10 cellular contexts compared by ENCODE assay signal in the genomic region with DNA sequence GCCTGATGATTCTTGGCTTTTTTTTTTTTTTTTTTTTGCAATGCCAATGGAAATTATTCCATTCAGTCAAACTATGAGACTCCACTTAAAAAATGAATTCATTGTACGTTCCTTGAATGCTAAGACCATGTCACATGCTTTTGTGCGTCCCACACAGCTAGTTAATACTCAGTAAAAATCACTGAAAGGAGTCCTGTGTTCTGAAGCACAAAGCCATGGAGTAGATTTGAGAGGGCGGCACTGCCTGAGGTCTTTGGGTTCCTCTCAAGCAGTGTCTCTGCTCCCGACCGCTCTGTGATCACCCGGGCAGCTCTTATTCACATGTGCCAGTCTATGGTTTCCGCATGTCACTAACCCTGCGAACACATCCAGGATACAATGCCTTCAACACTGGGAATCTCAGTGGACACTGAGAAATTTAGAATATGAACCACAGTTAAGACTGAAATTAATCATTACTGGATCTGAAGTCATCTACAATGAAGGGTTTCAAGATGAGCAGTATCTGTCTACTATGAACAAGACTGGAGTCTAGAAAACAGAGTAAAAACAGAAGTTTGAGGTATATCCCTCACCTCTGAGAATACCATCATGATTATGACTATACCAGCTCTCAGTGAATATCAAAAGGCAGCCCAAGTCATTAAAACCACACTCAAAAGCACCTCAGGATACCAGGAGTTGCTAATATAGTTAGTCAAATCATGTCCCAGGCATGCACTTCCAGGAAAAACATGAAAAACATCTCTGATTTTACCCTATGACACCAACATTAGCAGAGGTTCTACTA.
DNase-seq lines count a peak whose midpoint lies in the region; ATAC-seq and TF ChIP-seq lines count a peak whose summit lies in the region.
"Had no signal": no experiment of that assay in that cellular context is flagged by ENCODE, and none has a peak within 500 bp of the region (broad histone marks: within the 10 kb centered on the region; RNA-seq: fewer than 3 reads in every experiment).

No MANE protein-coding gene starts in this region.

- H3K4me3 Mint-ChIP-seq in activated naive CD8-positive, alpha-beta T cell treated with anti-CD3 and anti-CD28 coated beads for 36 hours: no peak overlapping the region
- H3K4me3 Mint-ChIP-seq: dendritic cell treated with granulocyte-macrophage colony-stimulating factor and Interleukin-4, amounts not matched to agents 40 ng/mL and 50 ng/mL, for 4 days had no signal

- H3K27me3 Mint-ChIP-seq in activated naive CD8-positive, alpha-beta T cell treated with anti-CD3 and anti-CD28 coated beads for 36 hours: no peaks in the 10 kb centered on the region
- H3K27me3 Mint-ChIP-seq: dendritic cell treated with granulocyte-macrophage colony-stimulating factor and Interleukin-4, amounts not matched to agents 40 ng/mL and 50 ng/mL, for 4 days had no signal

- H3K4me1 ChIP-seq in ascending aorta: no peaks in the 10 kb centered on the region
- H3K4me1 ChIP-seq in testis: no peaks in the 10 kb centered on the region

- H3K9me3 ChIP-seq in ascending aorta (no peaks in the 10 kb centered on the region), testis (no peaks in the 10 kb centered on the region)

- H3K4me3 ChIP-seq in ascending aorta (no peak overlapping the region), testis (no peak overlapping the region)

- H3K27ac Mint-ChIP-seq in activated naive CD8-positive, alpha-beta T cell treated with anti-CD3 and anti-CD28 coated beads for 36 hours: no peak overlapping the region
- H3K27ac Mint-ChIP-seq: dendritic cell treated with granulocyte-macrophage colony-stimulating factor and Interleukin-4, amounts not matched to agents 40 ng/mL and 50 ng/mL, for 4 days had no signal

- H3K4me1 Mint-ChIP-seq in activated naive CD8-positive, alpha-beta T cell treated with anti-CD3 and anti-CD28 coated beads for 36 hours: peaks cover 25% of the 10 kb centered on the region

- ATAC-seq in GM19351 (IDR thresholded peaks at IDR 0.05; ENCODE audit: unreplicated experiment) (peak; percentile 96), HG02973 (IDR thresholded peaks at IDR 0.05; ENCODE audit: unreplicated experiment) (peak; percentile 98)

- 88 to 93% methylated on average over 8 of the region's 8 CpGs for WGBS in testis, 2 donors

- H3K9me3 Mint-ChIP-seq in activated naive CD8-positive, alpha-beta T cell treated with anti-CD3 and anti-CD28 coated beads for 36 hours: peaks cover 2% of the 10 kb centered on the region
- H3K9me3 Mint-ChIP-seq: dendritic cell treated with granulocyte-macrophage colony-stimulating factor and Interleukin-4, amounts not matched to agents 40 ng/mL and 50 ng/mL, for 4 days had no signal

- peaks cover 4% of the 10 kb centered on the region for H3K36me3 Mint-ChIP-seq in activated naive CD8-positive, alpha-beta T cell treated with anti-CD3 and anti-CD28 coated beads for 36 hours

- DNase-seq in GM13976 (ENCODE audit: low spot score): peak; percentile 54
- peak; percentile 7 for DNase-seq in activated naive CD8-positive, alpha-beta T cell treated with anti-CD3 and anti-CD28 coated beads for 36 hours
- DNase-seq in amniotic stem cell (lab: John Stamatoyannopoulos, UW): no peak
- DNase-seq in NCI-H748 (lab: John Stamatoyannopoulos, UW; ENCODE audit: unreplicated experiment): no peak
- no peak for DNase-seq in ascending aorta (ENCODE audit: low spot score in 2 of 2)
- DNase-seq in testis: no peak
- DNase-seq: DMS 273 treated with DMSO at 0.1 percent for 48 hours had no signal

- TF ChIP-seq CTCF in GM13976 (IDR thresholded peaks at IDR 0.05; ENCODE audit: borderline replicate concordance, control extremely low read depth, extremely low read depth, insufficient read depth, missing control alignments) (no peak), ascending aorta (IDR thresholded peaks at IDR 0.05) (no peak), testis (IDR thresholded peaks at IDR 0.05) (no peak)

- in situ Hi-C loops in GM13976 (cut with MboI; ENCODE audit: low sequenced_read_pairs, unreplicated experiment): no loop called here

- H3K27me3 ChIP-seq in ascending aorta (no peaks in the 10 kb centered on the region), testis (no peaks in the 10 kb centered on the region)

- H3K27ac ChIP-seq in ascending aorta: no peak overlapping the region
- H3K27ac ChIP-seq in testis: no peak overlapping the region

- intact Hi-C loops in ascending aorta (cut with DNase I): no loop called here
- intact Hi-C loops in testis (cut with DNase I; ENCODE audit: low total_unique reads): no loop called here

- no peaks in the 10 kb centered on the region for H3K36me3 ChIP-seq in ascending aorta
- H3K36me3 ChIP-seq in testis (ENCODE audit: low read depth, missing control alignments): no peaks in the 10 kb centered on the region

- no peak for TF ChIP-seq POLR2A in testis (IDR thresholded peaks at IDR 0.05)

Comparison
In these comparisons a context has a peak if more than half of its experiments do, and no peak if none do; other contexts are left out.
1. DNase-seq: peak in GM13976 (single experiment) and activated naive CD8-positive, alpha-beta T cell treated with anti-CD3 and anti-CD28 coated beads for 36 hours (single experiment); none in amniotic stem cell (single experiment), NCI-H748 (single experiment), ascending aorta (0 of 2) and testis (single experiment).